In the genomic region with DNA sequence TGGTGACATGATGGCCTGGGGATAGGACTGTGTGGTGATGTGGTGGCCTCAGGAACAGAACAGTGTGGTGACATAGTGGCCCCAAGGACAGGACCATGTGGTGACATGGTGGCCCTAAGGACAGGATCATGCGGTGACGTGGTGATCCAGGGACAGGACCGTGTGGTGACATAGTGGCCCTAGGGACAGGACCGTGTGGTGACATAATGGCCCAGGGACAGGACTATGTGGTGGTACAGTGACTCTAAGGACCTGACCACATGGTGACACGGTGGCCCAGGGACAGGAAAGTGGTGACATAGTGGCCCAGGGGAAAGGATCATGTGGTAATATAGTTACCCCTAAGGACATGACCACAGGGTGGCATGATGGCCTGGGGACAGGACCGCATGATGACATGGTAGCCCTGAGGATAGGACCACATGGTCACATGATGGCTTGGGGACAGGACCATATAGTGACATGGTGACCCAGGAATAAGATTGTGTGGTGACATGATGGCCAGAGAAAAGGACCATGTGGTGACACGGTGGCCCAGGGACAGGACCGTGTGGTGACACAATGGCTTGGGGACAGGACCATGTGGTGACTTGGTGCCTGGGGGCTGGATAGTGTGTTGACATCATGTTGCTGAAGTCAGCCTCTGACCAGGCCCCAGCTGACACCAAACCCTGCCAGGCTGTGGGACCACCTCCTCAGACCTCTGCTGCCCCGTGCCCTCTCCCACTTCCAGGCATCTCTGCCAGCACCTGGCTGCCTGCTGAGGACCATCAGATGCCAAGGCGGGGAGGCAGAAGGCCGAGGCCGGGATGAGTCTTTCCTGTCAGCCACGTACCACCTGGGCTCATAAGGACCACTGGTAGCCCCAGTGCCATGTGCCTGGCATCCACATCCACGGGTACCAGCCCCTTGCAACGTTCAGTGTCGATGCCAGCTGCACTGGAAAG, we compare ENCODE assay signal across 22 cellular contexts.
DNase-seq lines count a peak whose midpoint lies in the region; ATAC-seq, FAIRE-seq and TF ChIP-seq lines count a peak whose summit lies in the region.
"Had no signal": no experiment of that assay in that cellular context is flagged by ENCODE, and none has a peak within 500 bp of the region (broad histone marks: within the 10 kb centered on the region; RNA-seq: fewer than 3 reads in every experiment).

No MANE protein-coding gene starts in this region.

- no peak overlapping the region for H2BK120ac ChIP-seq in H1 (replicated peaks; ENCODE audit: low read depth, low read length)

- H3K36me3 ChIP-seq in H1 (ENCODE audit: control insufficient read depth in 2 of 4, insufficient read depth in 4 of 4, low read length in 3 of 4) (no peaks in the 10 kb centered on the region), SJCRH30 (no peaks in the 10 kb centered on the region)
- H3K36me3 ChIP-seq: BE2C had no signal

- no peaks in the 10 kb centered on the region for H3K27me3 Mint-ChIP-seq in activated T-helper 17 cell treated with anti-CD3 and anti-CD28 coated beads, Interleukin-2, amount 50 U/mL, for 72 hours
- H3K27me3 Mint-ChIP-seq in neural crest cell (ENCODE audit: low read depth), result no peaks in the 10 kb centered on the region
- H3K27me3 Mint-ChIP-seq in activated naive CD8-positive, alpha-beta T cell treated with anti-CD3 and anti-CD28 coated beads for 36 hours, result peaks cover 6% of the 10 kb centered on the region
- H3K27me3 Mint-ChIP-seq: CD4-positive, CD25-positive, alpha-beta regulatory T cell; CD8-positive, alpha-beta memory T cell had no signal

- no peaks in the 10 kb centered on the region for H3K79me1 ChIP-seq in H1 (ENCODE audit: low read depth, low read length)

- no peak overlapping the region for H4K8ac ChIP-seq in H1 (ENCODE audit: extremely low read depth, insufficient read depth, low read length)

- H3K9me3 Mint-ChIP-seq in activated T-helper 17 cell treated with anti-CD3 and anti-CD28 coated beads, Interleukin-2, amount 50 U/mL, for 72 hours, result no peaks in the 10 kb centered on the region
- H3K9me3 Mint-ChIP-seq in neural crest cell, result no peaks in the 10 kb centered on the region
- H3K9me3 Mint-ChIP-seq in stimulated activated effector memory CD8-positive, alpha-beta T cell treated with anti-CD3 and anti-CD28 coated beads, Interleukin-12 subunit alpha, Interleukin-12 subunit beta, amount 100 ng/mL, for 72 hours, result peaks cover 3% of the 10 kb centered on the region
- H3K9me3 Mint-ChIP-seq in activated naive CD8-positive, alpha-beta T cell treated with anti-CD3 and anti-CD28 coated beads for 36 hours, result no peaks in the 10 kb centered on the region
- H3K9me3 Mint-ChIP-seq: GM23338, HFFc6 had no signal

- H4K91ac ChIP-seq in H1 (replicated peaks; ENCODE audit: insufficient read length, low read length), result no peak overlapping the region

- H3K56ac ChIP-seq in H1 (replicated peaks; ENCODE audit: insufficient read length, low read depth, low read length), result no peak overlapping the region

- no peaks in the 10 kb centered on the region for H3K36me3 Mint-ChIP-seq in activated T-helper 17 cell treated with anti-CD3 and anti-CD28 coated beads, Interleukin-2, amount 50 U/mL, for 72 hours (ENCODE audit: low read depth)
- peaks cover 14% of the 10 kb centered on the region for H3K36me3 Mint-ChIP-seq in neural crest cell (ENCODE audit: low read depth)
- H3K36me3 Mint-ChIP-seq in stimulated activated effector memory CD8-positive, alpha-beta T cell treated with anti-CD3 and anti-CD28 coated beads, Interleukin-12 subunit alpha, Interleukin-12 subunit beta, amount 100 ng/mL, for 72 hours, result peaks cover 5% of the 10 kb centered on the region
- H3K36me3 Mint-ChIP-seq in activated naive CD8-positive, alpha-beta T cell treated with anti-CD3 and anti-CD28 coated beads for 36 hours, result no peaks in the 10 kb centered on the region
- H3K36me3 Mint-ChIP-seq: CD4-positive, CD25-positive, alpha-beta regulatory T cell had no signal

- H3K23me2 ChIP-seq in H1 (ENCODE audit: low read depth, low read length), result no peaks in the 10 kb centered on the region

- H3K18ac ChIP-seq in H1 (ENCODE audit: extremely low read depth, low read length), result no peak overlapping the region

- H4K5ac ChIP-seq in H1 (ENCODE audit: insufficient read length, low read depth, low read length), result no peak overlapping the region

- H2AK5ac ChIP-seq in H1 (ENCODE audit: low read depth, low read length), result peak overlapping the region; percentile 70

- no peak overlapping the region for H3K14ac ChIP-seq in H1 (ENCODE audit: insufficient read length)

- H2BK12ac ChIP-seq in H1 (ENCODE audit: low read depth, low read length), result 0 out of 2 replicates have a peak overlapping the region, but pooled peaks have one; percentile 35

- H3K27ac Mint-ChIP-seq in activated T-helper 17 cell treated with anti-CD3 and anti-CD28 coated beads, Interleukin-2, amount 50 U/mL, for 72 hours, result no peak overlapping the region
- peak overlapping the region; percentile 28 for H3K27ac Mint-ChIP-seq in neural crest cell (ENCODE audit: unreplicated experiment)
- H3K27ac Mint-ChIP-seq in stimulated activated effector memory CD8-positive, alpha-beta T cell treated with anti-CD3 and anti-CD28 coated beads, Interleukin-12 subunit alpha, Interleukin-12 subunit beta, amount 100 ng/mL, for 72 hours, result no peak overlapping the region
- H3K27ac Mint-ChIP-seq in activated naive CD8-positive, alpha-beta T cell treated with anti-CD3 and anti-CD28 coated beads for 36 hours, result no peak overlapping the region
- H3K27ac Mint-ChIP-seq: CD4-positive, CD25-positive, alpha-beta regulatory T cell; GM23338; HFFc6 had no signal

- no peak for FAIRE-seq in H1 (lab: Jason Lieb, UNC)
- FAIRE-seq: A204.1, G401.6, GM12891, GM19239 had no signal

- no peaks in the 10 kb centered on the region for H3K4me1 Mint-ChIP-seq in activated T-helper 17 cell treated with anti-CD3 and anti-CD28 coated beads, Interleukin-2, amount 50 U/mL, for 72 hours
- no peaks in the 10 kb centered on the region for H3K4me1 Mint-ChIP-seq in neural crest cell
- H3K4me1 Mint-ChIP-seq in stimulated activated effector memory CD8-positive, alpha-beta T cell treated with anti-CD3 and anti-CD28 coated beads, Interleukin-12 subunit alpha, Interleukin-12 subunit beta, amount 100 ng/mL, for 72 hours, result peaks cover 22% of the 10 kb centered on the region
- H3K4me1 Mint-ChIP-seq in activated naive CD8-positive, alpha-beta T cell treated with anti-CD3 and anti-CD28 coated beads for 36 hours, result no peaks in the 10 kb centered on the region
- H3K4me1 Mint-ChIP-seq: CD8-positive, alpha-beta memory T cell; GM23338 had no signal

- H3K9me3 ChIP-seq in H1 (ENCODE audit: insufficient read depth in 2 of 2, low read depth in 1 of 2, low read length in 1 of 2), result no peaks in the 10 kb centered on the region
- no peaks in the 10 kb centered on the region for H3K9me3 ChIP-seq in SJCRH30 (replicated peaks)
- H3K9me3 ChIP-seq: BE2C had no signal

- H3K4me3 ChIP-seq in H1 (ENCODE audit: extremely low read depth in 1 of 4, insufficient read depth in 2 of 4, low read depth in 3 of 4, low read length in 4 of 4) (no peak overlapping the region), SJCRH30 (no peak overlapping the region)
- H3K4me3 ChIP-seq: GM23338 had no signal

- H3K23ac ChIP-seq in H1 (ENCODE audit: insufficient read length), result no peak overlapping the region

- H3K27me3 ChIP-seq in H1 (replicated peaks in 1 of 4; ENCODE audit: control insufficient read depth in 3 of 4, extremely low read depth in 1 of 4, insufficient read depth in 3 of 4, low read length in 3 of 4) (no peaks in the 10 kb centered on the region), SJCRH30 (no peaks in the 10 kb centered on the region)
- H3K27me3 ChIP-seq: BE2C had no signal

- no peak overlapping the region for H3K4ac ChIP-seq in H1 (replicated peaks; ENCODE audit: insufficient read length, low read depth, low read length)

- no peak overlapping the region for H3K4me3 Mint-ChIP-seq in activated T-helper 17 cell treated with anti-CD3 and anti-CD28 coated beads, Interleukin-2, amount 50 U/mL, for 72 hours
- H3K4me3 Mint-ChIP-seq in neural crest cell, result no peak overlapping the region
- no peak overlapping the region for H3K4me3 Mint-ChIP-seq in stimulated activated effector memory CD8-positive, alpha-beta T cell treated with anti-CD3 and anti-CD28 coated beads, Interleukin-12 subunit alpha, Interleukin-12 subunit beta, amount 100 ng/mL, for 72 hours
- H3K4me3 Mint-ChIP-seq in activated naive CD8-positive, alpha-beta T cell treated with anti-CD3 and anti-CD28 coated beads for 36 hours, result no peak overlapping the region
- H3K4me3 Mint-ChIP-seq: CD4-positive, CD25-positive, alpha-beta regulatory T cell; CD8-positive, alpha-beta memory T cell; GM23338; HFFc6 had no signal

- TF ChIP-seq CTCF in H1 (IDR thresholded peaks at IDR 0.05; ENCODE audit: control extremely low read depth in 1 of 3, insufficient read depth in 1 of 3, low read depth in 1 of 3, low read length in 3 of 3), result no peak
- no peak for TF ChIP-seq CTCF in neural crest cell (conservative IDR thresholded peaks at IDR 0.05)

- no peak overlapping the region for H3K4me2 ChIP-seq in H1 (ENCODE audit: insufficient read depth in 1 of 2, low read depth in 2 of 2, low read length in 2 of 2)
- H3K4me2 ChIP-seq: GM23338 had no signal

- no peak for TF ChIP-seq RAD21 in H1 (IDR thresholded peaks at IDR 0.05 in 1 of 2, conservative IDR thresholded peaks at IDR 0.05 in 1 of 2; ENCODE audit: low read depth in 2 of 2, low read length in 2 of 2)

- no peak for TF ChIP-seq POLR2A in H1 (IDR thresholded peaks at IDR 0.05; ENCODE audit: control extremely low read depth in 1 of 2, low read depth in 2 of 2, low read length in 2 of 2)

- DNase-seq in H1 (ENCODE audit: low read depth in 1 of 2, low spot score in 2 of 2) (no peak), neural crest cell (ENCODE audit: low read depth, low spot score) (no peak), MV-4-11 (lab: John Stamatoyannopoulos, UW) (no peak), SJCRH30 (no peak)
- no peak for DNase-seq in stimulated activated effector memory CD8-positive, alpha-beta T cell treated with anti-CD3 and anti-CD28 coated beads, Interleukin-12 subunit alpha, Interleukin-12 subunit beta, amount 100 ng/mL, for 72 hours (ENCODE audit: low spot score in 2 of 2)
- no peak for DNase-seq in activated naive CD8-positive, alpha-beta T cell treated with anti-CD3 and anti-CD28 coated beads for 36 hours
- DNase-seq: ACHN; BE2C; C1 segment of cervical spinal cord; CD4-positive, CD25-positive, alpha-beta regulatory T cell; CD8-positive, alpha-beta memory T cell; COR-L47; H7; HFFc6 had no signal

- no peak overlapping the region for H2AFZ ChIP-seq in H1 (ENCODE audit: low read length)
- H2AFZ ChIP-seq: GM23338 had no signal

- CTCF ChIA-PET in H1 (lab: Charles Lee; ENCODE audit: partially characterized antibody), result no interaction called here

- H3K9ac ChIP-seq in H1 (replicated peaks in 1 of 4; ENCODE audit: extremely low read depth in 1 of 4, low read depth in 3 of 4, low read length in 3 of 4), result no peak overlapping the region

- POLR2A ChIA-PET in H1 (lab: Charles Lee; ENCODE audit: partially characterized antibody), result no interaction called here

- peak; percentile 59 for ATAC-seq in activated T-helper 17 cell treated with anti-CD3 and anti-CD28 coated beads, Interleukin-2, amount 50 U/mL, for 72 hours (replicated peaks)
- ATAC-seq in stimulated activated effector memory CD8-positive, alpha-beta T cell treated with anti-CD3 and anti-CD28 coated beads, Interleukin-12 subunit alpha, Interleukin-12 subunit beta, amount 100 ng/mL, for 72 hours, result peak; percentile 43
- no peak for ATAC-seq in GM21619 (IDR thresholded peaks at IDR 0.05; ENCODE audit: unreplicated experiment)
- ATAC-seq: GM23338, HCT116 had no signal

- no peaks in the 10 kb centered on the region for H3K79me2 ChIP-seq in H1 (ENCODE audit: control insufficient read depth in 1 of 2, insufficient read depth in 2 of 2, low read length in 2 of 2)

- no peak overlapping the region; the same call in 1 of the 2 replicates for H2BK5ac ChIP-seq in H1 (ENCODE audit: low read depth, low read length)

- H4K20me1 ChIP-seq in H1 (replicated peaks in 1 of 2; ENCODE audit: control insufficient read depth in 1 of 2, insufficient read depth in 2 of 2, low read length in 2 of 2), result no peaks in the 10 kb centered on the region

- H3K27ac ChIP-seq in H1 (ENCODE audit: low read depth, low read length) (no peak overlapping the region), SJCRH30 (no peak overlapping the region)

- WGBS in H1 (ENCODE audit: extremely low coverage in 1 of 2, insufficient coverage in 1 of 2, insufficient read length in 1 of 2, insufficient replicate concordance in 2 of 2, low coverage in 1 of 2, low lambda C conversion rate in 2 of 2, missing lambda C conversion rate in 1 of 2), 2 experiments, result 83% methylated on average over 16 of the region's 16 CpGs; no CpG with 5 or more reads in 1 of the 2 experiments

- no peak overlapping the region for H2BK20ac ChIP-seq in H1 (ENCODE audit: low read length)

- H2BK15ac ChIP-seq in H1 (ENCODE audit: low read length), result no peak overlapping the region

- TF ChIP-seq EP300 in H1 (IDR thresholded peaks at IDR 0.05; ENCODE audit: borderline replicate concordance in 1 of 2, low read depth in 2 of 2, low read length in 2 of 2), result no peak

- H3K4me1 ChIP-seq in H1 (replicated peaks in 1 of 4; ENCODE audit: control insufficient read depth in 3 of 4, insufficient read depth in 4 of 4, low read length in 3 of 4) (no peaks in the 10 kb centered on the region; a peak in 1 of 7 replicates), SJCRH30 (no peaks in the 10 kb centered on the region)
- H3K4me1 ChIP-seq: BE2C had no signal
